9 cellular contexts compared by ENCODE assay signal in genomic region chr6:36752187-36752885, GRCh38. TPM values are rescaled to one million over a fixed set of nuclear protein-coding genes. Genes with fewer than 3 reads are reported as not detected.
DNase-seq lines count a peak whose midpoint lies in the region; ATAC-seq, FAIRE-seq and TF ChIP-seq lines count a peak whose summit lies in the region.
"Had no signal": no experiment of that assay in that cellular context is flagged by ENCODE, and none has a peak within 500 bp of the region (broad histone marks: within the 10 kb centered on the region; RNA-seq: fewer than 3 reads in every experiment).

No MANE protein-coding gene starts in this region.

- H3K4me2 ChIP-seq in HCT116 (ENCODE audit: low read length), result peak overlapping the region; percentile 17; the same call in 1 of the 2 replicates

- H3K9me3 Mint-ChIP-seq in CD14-positive monocyte, result peaks cover 13 to 27% (median 20%) of the 10 kb centered on the region in 7 donors

- ATAC-seq in HCT116, result peak; percentile 33; the same call in 1 of the 2 replicates
- peak; percentile 35; the same call in 2 of the 3 replicates for ATAC-seq in SK-N-SH treated with all-trans-retinoic acid at 6 μM for 48 hours
- no peak for ATAC-seq in GM21367 (IDR thresholded peaks at IDR 0.05; ENCODE audit: unreplicated experiment)
- ATAC-seq in GM18519 (IDR thresholded peaks at IDR 0.05; ENCODE audit: low FRiP score, unreplicated experiment), result no peak

- H3K27ac Mint-ChIP-seq in CD14-positive monocyte, result peak overlapping the region; percentile 97 to 100 (median 98)

- H3K27me3 ChIP-seq in HCT116 (ENCODE audit: insufficient read depth, low read length) (no peaks in the 10 kb centered on the region), esophagus (ENCODE audit: control insufficient read depth in 1 of 2, insufficient read depth in 2 of 2, low read length in 2 of 2) (no peaks in the 10 kb centered on the region)

- CTCF ChIA-PET in HCT116 (lab: Charles Lee), result interaction anchor here (0.9 kb wide), 1 partner anchor 136 kb away, joined by 3 read pairs; no protein-coding TSS in a partner anchor

- H3K4me3 Mint-ChIP-seq in CD14-positive monocyte, result peak overlapping the region in 1 of 2 donors; percentile 55

- DNase-seq in CD14-positive monocyte (ENCODE audit: low spot score), result no peak
- no peak for DNase-seq in HCT116 (ENCODE audit: low read depth, low spot score)
- DNase-seq in GM12891 (ENCODE audit: insufficient read length, low spot score), result no peak
- no peak for DNase-seq in superior temporal gyrus (ENCODE audit: extremely low spot score)

- H3K27ac ChIP-seq in HCT116 (ENCODE audit: low read depth, low read length), result no peak overlapping the region
- peak overlapping the region; percentile 75 to 95 for H3K27ac ChIP-seq in esophagus (ENCODE audit: low read depth in 2 of 2, low read length in 1 of 2)

- H3K36me3 Mint-ChIP-seq in CD14-positive monocyte, result peaks cover 10 to 13% of the 10 kb centered on the region in 2 donors

- no peak overlapping the region for H3K9ac ChIP-seq in HCT116 (ENCODE audit: low read length)

- no peaks in the 10 kb centered on the region for H3K9me2 ChIP-seq in HCT116 (ENCODE audit: insufficient read depth)

- FAIRE-seq in GM12891 (lab: Jason Lieb, UNC), result no peak

- peaks cover 62% of the 10 kb centered on the region for H3K4me1 Mint-ChIP-seq in CD14-positive monocyte

- TF ChIP-seq CTCF in CD14-positive monocyte (IDR thresholded peaks at IDR 0.05) (no peak), HCT116 (IDR thresholded peaks at IDR 0.05 in 2 of 3, conservative IDR thresholded peaks at IDR 0.05 in 1 of 3; ENCODE audit: borderline replicate concordance in 1 of 3, insufficient read depth in 1 of 3, low read depth in 2 of 3, low read length in 2 of 3) (no peak)

- H3K4me3 ChIP-seq in HCT116 (replicated peaks in 1 of 2; ENCODE audit: low read depth in 1 of 2, low read length in 2 of 2) (no peak overlapping the region), esophagus (ENCODE audit: low read depth in 1 of 2, low read length in 2 of 2) (no peak overlapping the region)

- no peak overlapping the region for H2AFZ ChIP-seq in HCT116 (ENCODE audit: low read depth, low read length, poor library complexity, severe bottlenecking)

- no peaks in the 10 kb centered on the region for H3K36me3 ChIP-seq in HCT116 (ENCODE audit: control insufficient read depth in 1 of 2, insufficient read depth in 2 of 2, low read length in 2 of 2)
- no peaks in the 10 kb centered on the region for H3K36me3 ChIP-seq in esophagus (ENCODE audit: control insufficient read depth in 2 of 2, insufficient read depth in 2 of 2, low read length in 1 of 2)

- RAD21 ChIA-PET in HCT116 (lab: Charles Lee; ENCODE audit: low non-redundant PET in 1 of 2, low total read pairs in 2 of 2, uncharacterized antibody in 2 of 2, unreplicated experiment in 2 of 2), result no interaction called here

- H3K27me3 Mint-ChIP-seq in CD14-positive monocyte (ENCODE audit: low read depth in 3 of 3), result peaks cover 0 to 2% (median 1%) of the 10 kb centered on the region in 3 donors

- WGBS in esophagus, 2 donors, result 57 to 59% methylated on average over 6 of the region's 6 CpGs

- H4K20me1 ChIP-seq in HCT116 (ENCODE audit: insufficient read depth), result no peaks in the 10 kb centered on the region

- H3K4me1 ChIP-seq in HCT116 (ENCODE audit: control insufficient read depth in 1 of 2, insufficient read depth in 2 of 2, low read length in 2 of 2), result peaks cover 5 to 29% of the 10 kb centered on the region in 2 experiments; a peak in 3 of 4 replicates
- peaks cover 3 to 40% of the 10 kb centered on the region in 2 donors for H3K4me1 ChIP-seq in esophagus (ENCODE audit: control insufficient read depth in 2 of 2, insufficient read depth in 2 of 2, low read length in 1 of 2)

- no peak for TF ChIP-seq RAD21 in HCT116 (IDR thresholded peaks at IDR 0.05; ENCODE audit: low read depth)

- BruUV-seq in HCT116 (replicated peaks; lab: Mats Ljungman, UMichigan), result no TSS peak

- TF ChIP-seq POLR2A in HCT116 (IDR thresholded peaks at IDR 0.05; ENCODE audit: borderline replicate concordance, extremely low read depth, insufficient read depth, insufficient read length) (no peak), GM12891 (IDR thresholded peaks at IDR 0.05; ENCODE audit: low read depth, low read length) (no peak)

- H3K79me2 ChIP-seq in HCT116 (ENCODE audit: insufficient read depth, low read length), result no peaks in the 10 kb centered on the region

- POLR2A ChIA-PET in HCT116 (lab: Charles Lee), result no interaction called here

- H3K9me3 ChIP-seq in HCT116 (ENCODE audit: control insufficient read depth in 1 of 2, insufficient read depth in 1 of 2, low read depth in 1 of 2, low read length in 2 of 2), result peaks cover 6 to 10% of the 10 kb centered on the region in 2 experiments; a peak in 2 of 4 replicates
- no peaks in the 10 kb centered on the region for H3K9me3 ChIP-seq in esophagus (ENCODE audit: control insufficient read depth in 2 of 2, insufficient read depth in 1 of 2, low read depth in 1 of 2, low read length in 1 of 2)

- intact Hi-C loops in CD14-positive monocyte (cut with micrococcal nuclease), result loop anchor here in 1 of 2 donors (2.0 kb wide), 1 partner anchor 26 kb away; no protein-coding TSS in a partner anchor
- intact Hi-C loops in HCT116 (cut with micrococcal nuclease), result no loop called here

TF ChIP-seq in HCT116, 20 proteins besides CTCF, POLR2A, EP300 and RAD21 (continues in another document):
- TF ChIP-seq JUND (IDR thresholded peaks at IDR 0.05) (no peak), ELF1 (IDR thresholded peaks at IDR 0.05; ENCODE audit: borderline replicate concordance, low read depth) (no peak), YY1 (IDR thresholded peaks at IDR 0.05; ENCODE audit: extremely low read depth, insufficient replicate concordance, low read depth, low read length) (no peak), ZNF274 (IDR thresholded peaks at IDR 0.05; ENCODE audit: low read depth, low read length) (no peak), POLR2AphosphoS5 (IDR thresholded peaks at IDR 0.05; ENCODE audit: low read depth, low read length) (no peak), ATF3 (IDR thresholded peaks at IDR 0.05) (no peak), EZH2phosphoT487 (IDR thresholded peaks at IDR 0.05; ENCODE audit: borderline replicate concordance) (no peak), ZFX (IDR thresholded peaks at IDR 0.05) (no peak), MAX (IDR thresholded peaks at IDR 0.05) (no peak), EZH2 (IDR thresholded peaks at IDR 0.05) (no peak), FOSL1 (IDR thresholded peaks at IDR 0.05; ENCODE audit: low read depth) (no peak), CEBPB (IDR thresholded peaks at IDR 0.05; ENCODE audit: low read depth) (no peak)

TF ChIP-seq in SK-N-SH treated with all-trans-retinoic acid at 6 μM for 48 hours, 23 proteins besides CTCF, POLR2A, EP300 and RAD21:
- TF ChIP-seq TCF4 (CRISPR knock-in tag; IDR thresholded peaks at IDR 0.05; ENCODE audit: borderline replicate concordance) (no peak), TOX (CRISPR knock-in tag; IDR thresholded peaks at IDR 0.05; ENCODE audit: borderline replicate concordance) (no peak), PATZ1 (CRISPR knock-in tag; IDR thresholded peaks at IDR 0.05; ENCODE audit: borderline replicate concordance) (no peak), ESRRG (CRISPR knock-in tag; IDR thresholded peaks at IDR 0.05) (no peak), CSDC2 (CRISPR knock-in tag; IDR thresholded peaks at IDR 0.05) (no peak), BACH2 (CRISPR knock-in tag; IDR thresholded peaks at IDR 0.05; ENCODE audit: borderline replicate concordance) (no peak), ISL1 (CRISPR knock-in tag; IDR thresholded peaks at IDR 0.05) (no peak), SNAI2 (CRISPR knock-in tag; IDR thresholded peaks at IDR 0.05) (no peak), ZNF565 (CRISPR knock-in tag; conservative IDR thresholded peaks at IDR 0.05; ENCODE audit: low read depth) (no peak)

TF ChIP-seq in GM12891, 5 proteins besides CTCF, POLR2A, EP300 and RAD21:
- no peak for TF ChIP-seq PAX5 (IDR thresholded peaks at IDR 0.05; ENCODE audit: insufficient read depth, low read length, severe bottlenecking)
- TF ChIP-seq SPI1 (IDR thresholded peaks at IDR 0.05; ENCODE audit: low read depth, low read length), result no peak
- no peak for TF ChIP-seq POU2F2 (IDR thresholded peaks at IDR 0.05; ENCODE audit: low read depth, low read length)
- TF ChIP-seq POLR2AphosphoS5 (IDR thresholded peaks at IDR 0.05; ENCODE audit: low read depth, low read length), result no peak
- TF ChIP-seq TAF1 (IDR thresholded peaks at IDR 0.05; ENCODE audit: low read depth, low read length), result no peak

RNA-seq across cellular contexts. Expression of gene RAB44, which starts 54.7 kb away (rescaled TPM):
- polyA plus RNA-seq in CD14-positive monocyte (1 to 10 TPM; 1.5 to 1.9 TPM), esophagus (under 1 TPM; 0.21 to 0.37 TPM)
- 0.05 TPM for total RNA-seq in HCT116 (2021; ENCODE audit: unreplicated experiment)
- 0.02 and 0.03 TPM in 2 replicates for polyA plus RNA-seq in HCT116 (2012)
- polyA plus RNA-seq in GM12891 (2012; ENCODE audit: low read depth, missing spikeins), result 0.10 TPM
- total RNA-seq: fibroblast of villous mesenchyme had no signal

Comparison
In these comparisons a context has a peak if more than half of its experiments do, and no peak if none do; other contexts are left out.
1. ATAC-seq: peak in HCT116 (single experiment) and SK-N-SH treated with all-trans-retinoic acid at 6 μM for 48 hours (single experiment); none in GM21367 (single experiment) and GM18519 (single experiment).